ENCODE assay signal across 11 cellular contexts in genomic region chr3:66485291-66485968, GRCh38. TPM values are rescaled to one million over a fixed set of nuclear protein-coding genes. Genes with fewer than 3 reads are reported as not detected.
DNase-seq lines count a peak whose midpoint lies in the region; ATAC-seq, FAIRE-seq and TF ChIP-seq lines count a peak whose summit lies in the region.
"Had no signal": no experiment of that assay in that cellular context is flagged by ENCODE, and none has a peak within 500 bp of the region (broad histone marks: within the 10 kb centered on the region; RNA-seq: fewer than 3 reads in every experiment).

No MANE protein-coding gene starts in this region.

- CTCF ChIA-PET in WTC11 (lab: Charles Lee): interaction anchor here (0.6 kb wide), 2 partner anchors 14 to 314 kb away, joined by 3 read pairs; no protein-coding TSS in a partner anchor

- DNase-seq in GM12891 (ENCODE audit: insufficient read length, low spot score) (no peak), WTC11 (ENCODE audit: low spot score) (no peak), Right ventricle myocardium superior (no peak), small intestine (peak; percentile 23), SJCRH30 (no peak), GM19238 (ENCODE audit: insufficient read length, low spot score) (no peak), NCI-H1436 treated with DMSO at 0.1 percent for 48 hours (lab: John Stamatoyannopoulos, UW) (no peak)
- DNase-seq: activated CD4-positive, CD25-positive, alpha-beta regulatory T cell; NCI-H526 treated with DMSO at 0.1 percent for 48 hours had no signal

- no peak overlapping the region for H3K4me3 ChIP-seq in small intestine (ENCODE audit: low read depth in 1 of 2, low read length in 2 of 2)
- no peak overlapping the region for H3K4me3 ChIP-seq in SJCRH30

- H3K4me1 Mint-ChIP-seq in WTC11: peaks cover 71% of the 10 kb centered on the region

- no peak overlapping the region; the same call in 1 of the 2 replicates for H3K4me3 Mint-ChIP-seq in WTC11
- H3K4me3 Mint-ChIP-seq: central memory CD8-positive, alpha-beta T cell had no signal

- peak overlapping the region in 1 of 2 donors; percentile 88 for H3K27ac ChIP-seq in small intestine (ENCODE audit: low read depth in 1 of 2, low read length in 1 of 2)
- H3K27ac ChIP-seq in SJCRH30: no peak overlapping the region

- H3K9me3 Mint-ChIP-seq in WTC11: no peaks in the 10 kb centered on the region
- H3K9me3 Mint-ChIP-seq: central memory CD8-positive, alpha-beta T cell had no signal

- intact Hi-C loops in Right ventricle myocardium superior (cut with DNase I): no loop called here

- no peaks in the 10 kb centered on the region for H3K9me3 ChIP-seq in small intestine (ENCODE audit: control insufficient read depth, low read depth)
- H3K9me3 ChIP-seq in SJCRH30 (replicated peaks): no peaks in the 10 kb centered on the region

- no peak for ATAC-seq in WTC11
- ATAC-seq in Right ventricle myocardium superior (ENCODE audit: poor library complexity): peak; percentile 53
- no peak for ATAC-seq in GM19035 (IDR thresholded peaks at IDR 0.05; ENCODE audit: unreplicated experiment)

- H3K36me3 ChIP-seq in small intestine (ENCODE audit: control insufficient read depth in 2 of 2, insufficient read depth in 2 of 2, low read length in 2 of 2): no peaks in the 10 kb centered on the region
- no peaks in the 10 kb centered on the region for H3K36me3 ChIP-seq in SJCRH30

- POLR2A ChIA-PET in WTC11 (lab: Charles Lee): no interaction called here

- peaks cover 10 to 32% of the 10 kb centered on the region in 2 donors for H3K4me1 ChIP-seq in small intestine (ENCODE audit: control insufficient read depth in 2 of 2, insufficient read depth in 1 of 2, low read depth in 1 of 2, low read length in 1 of 2)
- H3K4me1 ChIP-seq in SJCRH30: no peaks in the 10 kb centered on the region

- no peak for TF ChIP-seq POLR2A in GM12891 (IDR thresholded peaks at IDR 0.05; ENCODE audit: low read depth, low read length)

- 47 to 58% (median 53%) methylated on average over 12 of the region's 12 CpGs for WGBS in small intestine, 3 donors

- FAIRE-seq in GM12891 (lab: Jason Lieb, UNC) (peak; percentile 55), small intestine (lab: Jason Lieb, UNC) (no peak)

- peaks cover 8% of the 10 kb centered on the region; the same call in 1 of the 2 replicates for H3K36me3 Mint-ChIP-seq in WTC11

- no peak for TF ChIP-seq CTCF in WTC11 (IDR thresholded peaks at IDR 0.05)

- peak overlapping the region; percentile 96 for H3K27ac Mint-ChIP-seq in WTC11

- H3K27me3 Mint-ChIP-seq in WTC11 (ENCODE audit: low read depth): no peaks in the 10 kb centered on the region
- H3K27me3 Mint-ChIP-seq: central memory CD8-positive, alpha-beta T cell had no signal

- no peaks in the 10 kb centered on the region for H3K27me3 ChIP-seq in small intestine (ENCODE audit: control insufficient read depth in 2 of 2, insufficient read depth in 2 of 2, low read length in 2 of 2)
- no peaks in the 10 kb centered on the region for H3K27me3 ChIP-seq in SJCRH30

TF ChIP-seq in GM12891, 5 proteins besides CTCF, POLR2A, EP300 and RAD21:
- TF ChIP-seq SPI1 (IDR thresholded peaks at IDR 0.05; ENCODE audit: low read depth, low read length) (no peak), PAX5 (IDR thresholded peaks at IDR 0.05; ENCODE audit: insufficient read depth, low read length, severe bottlenecking) (no peak)

TF ChIP-seq in WTC11, 78 proteins besides CTCF, POLR2A, EP300 and RAD21 (continues in another document):
- TF ChIP-seq IRF1 (CRISPR knock-in tag; IDR thresholded peaks at IDR 0.05): no peak
- TF ChIP-seq GRHL2 (CRISPR knock-in tag; IDR thresholded peaks at IDR 0.05; ENCODE audit: insufficient replicate concordance, severe bottlenecking): no peak
- TF ChIP-seq ZNF138 (CRISPR knock-in tag; conservative IDR thresholded peaks at IDR 0.05): no peak
- TF ChIP-seq ATF6 (CRISPR knock-in tag; IDR thresholded peaks at IDR 0.05): no peak
- no peak for TF ChIP-seq E2F5 (CRISPR knock-in tag; IDR thresholded peaks at IDR 0.05)
- no peak for TF ChIP-seq MAX (CRISPR knock-in tag; IDR thresholded peaks at IDR 0.05)
- TF ChIP-seq FOXJ3 (CRISPR knock-in tag; IDR thresholded peaks at IDR 0.05; ENCODE audit: borderline replicate concordance): no peak
- TF ChIP-seq ZNF532 (CRISPR knock-in tag; IDR thresholded peaks at IDR 0.05; ENCODE audit: borderline replicate concordance): no peak
- TF ChIP-seq CBFB (CRISPR knock-in tag; IDR thresholded peaks at IDR 0.05; ENCODE audit: low read depth): no peak
- TF ChIP-seq SP1 (CRISPR knock-in tag; conservative IDR thresholded peaks at IDR 0.05): no peak
- no peak for TF ChIP-seq TEAD4 (CRISPR knock-in tag; IDR thresholded peaks at IDR 0.05)

RNA-seq across cellular contexts. Expression of gene LRIG1, which starts 15.4 kb away (rescaled TPM):
- 6.5 TPM for polyA plus RNA-seq in GM12891 (2012; ENCODE audit: low read depth, missing spikeins)
- total RNA-seq in WTC11 (2021) (105 to 109 TPM (median 108 TPM) in 3 replicates), Right ventricle myocardium superior (93.9 TPM)
- polyA plus RNA-seq in small intestine: 10 to 100 TPM in 1 of 3 donors, 1 to 10 TPM in 2; 3.5 to 39.3 (median 4.5) TPM
- 16.9 and 17.4 TPM in 2 replicates for total RNA-seq in SJCRH30 (2014; rRNA removed; shearing (Covaris generic))
